Comparison of ENCODE assay signal across 1 cellular context in the genomic region with DNA sequence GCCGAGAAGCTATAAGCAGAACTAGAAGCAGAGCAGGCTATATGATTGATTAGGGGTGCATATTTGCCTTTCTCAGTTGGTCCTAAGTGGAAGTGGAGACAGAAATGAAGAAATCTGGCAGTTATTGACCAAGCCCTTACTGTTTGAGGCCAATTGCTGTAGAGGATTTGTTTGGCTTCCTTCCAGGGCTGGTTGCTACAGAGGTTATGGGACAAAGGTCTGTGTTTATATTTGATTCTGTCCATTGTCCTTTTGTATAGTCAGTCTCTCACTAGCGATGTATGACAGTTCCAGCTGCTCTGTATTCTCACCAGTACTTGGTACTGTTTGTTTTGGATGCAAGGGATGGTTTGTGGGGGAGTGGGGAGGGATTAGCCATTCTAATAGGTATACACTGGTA.
TF ChIP-seq lines count a peak whose summit lies in the region.

No MANE protein-coding gene starts in this region.

TF ChIP-seq in A549, 52 proteins besides CTCF, POLR2A, EP300 and RAD21 (continued from another document):
- TF ChIP-seq, protein P1, sequence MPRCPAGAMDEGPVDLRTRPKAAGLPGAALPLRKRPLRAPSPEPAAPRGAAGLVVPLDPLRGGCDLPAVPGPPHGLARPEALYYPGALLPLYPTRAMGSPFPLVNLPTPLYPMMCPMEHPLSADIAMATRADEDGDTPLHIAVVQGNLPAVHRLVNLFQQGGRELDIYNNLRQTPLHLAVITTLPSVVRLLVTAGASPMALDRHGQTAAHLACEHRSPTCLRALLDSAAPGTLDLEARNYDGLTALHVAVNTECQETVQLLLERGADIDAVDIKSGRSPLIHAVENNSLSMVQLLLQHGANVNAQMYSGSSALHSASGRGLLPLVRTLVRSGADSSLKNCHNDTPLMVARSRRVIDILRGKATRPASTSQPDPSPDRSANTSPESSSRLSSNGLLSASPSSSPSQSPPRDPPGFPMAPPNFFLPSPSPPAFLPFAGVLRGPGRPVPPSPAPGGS (IDR thresholded peaks at IDR 0.05), result no peak
- TF ChIP-seq MAZ (IDR thresholded peaks at IDR 0.05; ENCODE audit: borderline replicate concordance, low read depth, low read length), result no peak
- no peak for TF ChIP-seq FOSB (CRISPR knock-in tag; IDR thresholded peaks at IDR 0.05)
- TF ChIP-seq GATA3 (IDR thresholded peaks at IDR 0.05; ENCODE audit: borderline replicate concordance), result no peak
- no peak for TF ChIP-seq SREBF2 (IDR thresholded peaks at IDR 0.05)
- TF ChIP-seq PHF8 (IDR thresholded peaks at IDR 0.05; ENCODE audit: borderline replicate concordance, low read depth), result no peak
- TF ChIP-seq HDAC2 (IDR thresholded peaks at IDR 0.05), result no peak
- TF ChIP-seq, protein P2, sequence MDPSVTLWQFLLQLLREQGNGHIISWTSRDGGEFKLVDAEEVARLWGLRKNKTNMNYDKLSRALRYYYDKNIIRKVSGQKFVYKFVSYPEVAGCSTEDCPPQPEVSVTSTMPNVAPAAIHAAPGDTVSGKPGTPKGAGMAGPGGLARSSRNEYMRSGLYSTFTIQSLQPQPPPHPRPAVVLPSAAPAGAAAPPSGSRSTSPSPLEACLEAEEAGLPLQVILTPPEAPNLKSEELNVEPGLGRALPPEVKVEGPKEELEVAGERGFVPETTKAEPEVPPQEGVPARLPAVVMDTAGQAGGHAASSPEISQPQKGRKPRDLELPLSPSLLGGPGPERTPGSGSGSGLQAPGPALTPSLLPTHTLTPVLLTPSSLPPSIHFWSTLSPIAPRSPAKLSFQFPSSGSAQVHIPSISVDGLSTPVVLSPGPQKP (IDR thresholded peaks at IDR 0.05; ENCODE audit: low read depth, low read length), result no peak
